26 cellular contexts compared by ENCODE assay signal in the genomic region with DNA sequence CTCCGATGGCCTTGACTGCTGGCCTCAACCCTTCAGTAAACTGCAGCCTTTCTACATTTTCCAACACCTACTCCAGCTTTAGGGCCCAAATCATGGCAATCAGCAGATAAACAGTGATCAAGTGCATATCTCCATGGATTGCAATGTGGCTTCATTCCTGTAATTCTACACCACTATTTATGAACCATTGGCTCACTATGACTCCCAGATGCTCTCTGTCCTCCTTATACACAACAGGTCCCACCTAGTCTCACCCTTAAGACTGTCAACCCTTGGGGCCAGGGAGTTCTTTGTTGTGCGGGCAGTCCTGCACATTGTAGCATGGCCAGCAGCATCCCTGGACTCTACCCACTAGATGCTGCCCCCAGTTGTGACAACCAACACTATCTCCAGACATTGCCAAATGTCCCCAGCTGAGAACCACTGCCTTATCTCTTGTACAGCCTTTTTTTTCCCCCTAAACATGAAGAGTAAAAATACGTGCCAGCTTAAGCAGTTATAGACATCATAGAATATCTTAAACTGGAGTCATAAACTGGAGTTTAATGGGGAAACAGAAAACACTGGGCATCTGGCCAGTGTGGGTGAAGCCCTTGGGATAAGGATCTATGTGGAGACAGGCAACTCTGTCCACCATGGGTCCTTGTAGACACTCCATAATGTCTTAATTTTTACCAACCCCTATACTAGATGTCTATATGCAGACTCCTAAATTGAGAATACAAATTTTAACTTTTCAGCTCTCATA. TPM values are rescaled to one million over a fixed set of nuclear protein-coding genes. Genes with fewer than 3 reads are reported as not detected.
DNase-seq lines count a peak whose midpoint lies in the region; ATAC-seq, FAIRE-seq and TF ChIP-seq lines count a peak whose summit lies in the region.
"Had no signal": no experiment of that assay in that cellular context is flagged by ENCODE, and none has a peak within 500 bp of the region (broad histone marks: within the 10 kb centered on the region; RNA-seq: fewer than 3 reads in every experiment).

No MANE protein-coding gene starts in this region.

- BruUV-seq in HepG2 (replicated peaks; lab: Mats Ljungman, UMichigan), result no TSS peak

- no peaks in the 10 kb centered on the region for H4K20me1 ChIP-seq in HepG2 (ENCODE audit: insufficient read depth, low read length)

- H3K36me3 ChIP-seq in HepG2 (replicated peaks in 1 of 2; ENCODE audit: control insufficient read depth in 1 of 2, insufficient read depth in 2 of 2, low read length in 2 of 2), result peaks cover 38 to 66% of the 10 kb centered on the region in 2 experiments
- H3K36me3 ChIP-seq in right lobe of liver, result peaks cover 0 to 5% (median 1%) of the 10 kb centered on the region in 4 donors
- peaks cover 68% of the 10 kb centered on the region for H3K36me3 ChIP-seq in endodermal cell (ENCODE audit: control insufficient read depth, insufficient read depth, low read length)

- CTCF ChIA-PET in HepG2 (lab: Yijun Ruan, JAX; ENCODE audit: low intra/inter-chr PET ratio, low total read pairs), result no interaction called here

- POLR2A ChIA-PET in HepG2 (lab: Yijun Ruan, JAX), result no interaction called here
- POLR2A ChIA-PET in naive thymus-derived CD8-positive, alpha-beta T cell (lab: Charles Lee), result no interaction called here

- H3K36me3 Mint-ChIP-seq in endodermal cell (ENCODE audit: low read depth) (peaks cover 69% of the 10 kb centered on the region), nephron progenitor cell (ENCODE audit: low read depth) (peaks cover 73% of the 10 kb centered on the region)
- H3K36me3 Mint-ChIP-seq in naive thymus-derived CD8-positive, alpha-beta T cell, result peaks cover 0 to 71% (median 0%) of the 10 kb centered on the region in 3 donors

- TF ChIP-seq EP300 in HepG2 (IDR thresholded peaks at IDR 0.05; ENCODE audit: low read depth in 2 of 2, low read length in 2 of 2) (no peak), HepG2 (CRISPR knock-in tag; IDR thresholded peaks at IDR 0.05; ENCODE audit: borderline replicate concordance) (no peak)

- TF ChIP-seq CTCF in HepG2 (CRISPR knock-in tag; IDR thresholded peaks at IDR 0.05) (no peak), right lobe of liver (IDR thresholded peaks at IDR 0.05) (no peak), endodermal cell (conservative IDR thresholded peaks at IDR 0.05) (no peak), nephron progenitor cell (IDR thresholded peaks at IDR 0.05) (no peak)

- peaks cover 15% of the 10 kb centered on the region for H3K79me2 ChIP-seq in HepG2 (ENCODE audit: insufficient read depth, low read length)

- H3K4me2 ChIP-seq in HepG2 (ENCODE audit: low read depth, low read length), result no peak overlapping the region
- H3K4me2 ChIP-seq: KMS-11 had no signal

- H3K9me3 ChIP-seq in HepG2 (ENCODE audit: low read length), result no peaks in the 10 kb centered on the region
- no peaks in the 10 kb centered on the region for H3K9me3 ChIP-seq in right lobe of liver
- H3K9me3 ChIP-seq in endodermal cell (ENCODE audit: control insufficient read depth, low read length), result no peaks in the 10 kb centered on the region
- H3K9me3 ChIP-seq: ascending aorta, lower lobe of right lung had no signal

- H3K4me3 ChIP-seq in HepG2 (replicated peaks in 1 of 3; ENCODE audit: insufficient read depth in 1 of 3, low read depth in 2 of 3, low read length in 3 of 3), result no peak overlapping the region
- H3K4me3 ChIP-seq in right lobe of liver, result no peak overlapping the region
- no peak overlapping the region for H3K4me3 ChIP-seq in endodermal cell (ENCODE audit: low read length)
- H3K4me3 ChIP-seq: ascending aorta, dorsolateral prefrontal cortex, lower lobe of right lung had no signal

- no peaks in the 10 kb centered on the region for H3K27me3 Mint-ChIP-seq in endodermal cell (ENCODE audit: insufficient read depth)
- H3K27me3 Mint-ChIP-seq in nephron progenitor cell (ENCODE audit: low read depth, poor library complexity), result peaks cover 4% of the 10 kb centered on the region
- no peaks in the 10 kb centered on the region for H3K27me3 Mint-ChIP-seq in naive thymus-derived CD8-positive, alpha-beta T cell

- FAIRE-seq in HepG2 (lab: Jason Lieb, UNC), result no peak
- FAIRE-seq: frontal cortex, H1, kidney had no signal

- 95% methylated on average over 3 of the region's 3 CpGs for WGBS in HepG2 (ENCODE audit: low lambda C conversion rate)
- 94% methylated on average over 2 of the region's 3 CpGs for WGBS in right lobe of liver (ENCODE audit: insufficient coverage, low coverage, low lambda C conversion rate, missing lambda C conversion rate)
- 95 to 100% methylated on average over 2 to 3 of the region's 3 CpGs for WGBS in endodermal cell (ENCODE audit: insufficient coverage in 1 of 2, insufficient read length in 1 of 2), 2 experiments

- in situ Hi-C loops in HepG2 (cut with HindIII; ENCODE audit: extremely low pct_ligation_motif_present, low pct_unique_long_range_greater_than_20kb), result no loop called here

- TF ChIP-seq POLR2A in HepG2 (IDR thresholded peaks at IDR 0.05; ENCODE audit: insufficient read depth in 1 of 2, low read depth in 2 of 2, low read length in 2 of 2), result no peak
- no peak for TF ChIP-seq POLR2A in right lobe of liver (IDR thresholded peaks at IDR 0.05)

- H3K27me3 ChIP-seq in HepG2 (ENCODE audit: control insufficient read depth in 1 of 2, insufficient read depth in 2 of 2, low read length in 2 of 2), result no peaks in the 10 kb centered on the region
- H3K27me3 ChIP-seq in right lobe of liver, result no peaks in the 10 kb centered on the region
- H3K27me3 ChIP-seq in endodermal cell (ENCODE audit: control insufficient read depth, insufficient read depth, low read length, poor library complexity, severe bottlenecking), result no peaks in the 10 kb centered on the region
- H3K27me3 ChIP-seq: ascending aorta, dorsolateral prefrontal cortex had no signal

- H3K27ac ChIP-seq in HepG2 (ENCODE audit: extremely low read length, insufficient read depth, low read length), result no peak overlapping the region
- no peak overlapping the region for H3K27ac ChIP-seq in right lobe of liver
- H3K27ac ChIP-seq in endodermal cell (ENCODE audit: low read depth, low read length), result no peak overlapping the region
- H3K27ac ChIP-seq: ascending aorta, KMS-11 had no signal

- ATAC-seq in HepG2 (no peak), right lobe of liver (no peak), GM21825 (IDR thresholded peaks at IDR 0.05; ENCODE audit: unreplicated experiment) (no peak), HG03135 (IDR thresholded peaks at IDR 0.05; ENCODE audit: unreplicated experiment) (no peak)
- no peak for ATAC-seq in naive thymus-derived CD8-positive, alpha-beta T cell
- ATAC-seq: activated CD4-positive, CD25-positive, alpha-beta regulatory T cell treated with anti-CD3 and anti-CD28 coated beads, Interleukin-2, amount 50 U/mL, for 24 hours; activated CD8-positive, alpha-beta T cell treated with anti-CD3 and anti-CD28 coated beads, Interleukin-2, amount 10 ng/mL, durations not matched to agents 7 days and 5 days; lower lobe of right lung; Right ventricle myocardium inferior had no signal

- no peaks in the 10 kb centered on the region for H3K4me1 Mint-ChIP-seq in endodermal cell
- H3K4me1 Mint-ChIP-seq in nephron progenitor cell, result peaks cover 22% of the 10 kb centered on the region
- H3K4me1 Mint-ChIP-seq in naive thymus-derived CD8-positive, alpha-beta T cell, result peaks cover 10 to 41% (median 20%) of the 10 kb centered on the region in 4 donors

- H2AFZ ChIP-seq in HepG2 (ENCODE audit: low read length), result no peak overlapping the region

- H3K4me1 ChIP-seq in HepG2 (ENCODE audit: insufficient read depth, low read length) (peaks cover 33% of the 10 kb centered on the region), right lobe of liver (peaks cover 0 to 51% (median 13%) of the 10 kb centered on the region in 4 donors), endodermal cell (ENCODE audit: control insufficient read depth, insufficient read depth, low read length) (no peaks in the 10 kb centered on the region)
- H3K4me1 ChIP-seq: ascending aorta had no signal

- peak overlapping the region; percentile 74 for H3K27ac Mint-ChIP-seq in endodermal cell
- peak overlapping the region; percentile 70 for H3K27ac Mint-ChIP-seq in nephron progenitor cell
- peak overlapping the region in 4 of 10 donors; percentile 35 to 52 (median 48) for H3K27ac Mint-ChIP-seq in naive thymus-derived CD8-positive, alpha-beta T cell

- H3K9me3 Mint-ChIP-seq in endodermal cell (no peaks in the 10 kb centered on the region), nephron progenitor cell (no peaks in the 10 kb centered on the region)
- H3K9me3 Mint-ChIP-seq in naive thymus-derived CD8-positive, alpha-beta T cell, result no peaks in the 10 kb centered on the region

- intact Hi-C loops in HepG2 (cut with micrococcal nuclease; ENCODE audit: unreplicated experiment), result no loop called here
- intact Hi-C loops in right lobe of liver (cut with DNase I), result loop anchor here (10.0 kb wide), 2 partner anchors 49 to 129 kb away; partner anchors contain the start of gene CAPN11 (in 1 of the 2)

- no peak for TF ChIP-seq RAD21 in HepG2 (CRISPR knock-in tag; IDR thresholded peaks at IDR 0.05)

- no peak overlapping the region for H3K9ac ChIP-seq in HepG2 (ENCODE audit: insufficient read depth, low read depth, low read length)
- no peak overlapping the region for H3K9ac ChIP-seq in endodermal cell (ENCODE audit: extremely low read depth, low read length, poor library complexity, severe bottlenecking)
- H3K9ac ChIP-seq: KMS-11 had no signal

- H3K4me3 Mint-ChIP-seq in endodermal cell, result no peak overlapping the region
- no peak overlapping the region for H3K4me3 Mint-ChIP-seq in nephron progenitor cell
- H3K4me3 Mint-ChIP-seq in naive thymus-derived CD8-positive, alpha-beta T cell, result no peak overlapping the region
- H3K4me3 Mint-ChIP-seq: activated CD8-positive, alpha-beta T cell treated with anti-CD3 and anti-CD28 coated beads, Interleukin-2, amount 10 ng/mL, durations not matched to agents 7 days and 5 days had no signal

- DNase-seq in HepG2 (ENCODE audit: low spot score) (no peak), right lobe of liver (no peak), endodermal cell (no peak), nephron progenitor cell (no peak), NCI-H69 (lab: John Stamatoyannopoulos, UW) (no peak)
- no peak for DNase-seq in naive thymus-derived CD8-positive, alpha-beta T cell
- DNase-seq: activated CD8-positive, alpha-beta T cell treated with anti-CD3 and anti-CD28 coated beads, Interleukin-2, amount 10 ng/mL, durations not matched to agents 7 days and 5 days; activated naive CD4-positive, alpha-beta T cell treated with Interleukin-2 at 50 U/mL for 16 hours; central memory CD4-positive, alpha-beta T cell; dorsolateral prefrontal cortex; kidney; lower lobe of right lung; NCI-H2029; NCI-H226; NCI-H774; retina had no signal

RNA-seq across cellular contexts. Expression of gene MRPL14, which starts 21.1 kb away (rescaled TPM):
- total RNA-seq in HepG2 (2016; rRNA removed; fragmentation: Illumina TruSeq; extraction: Trizol) (178 and 191 TPM in 2 replicates), right lobe of liver (10 to 100 TPM; 26.5 to 70.0 (median 35.4) TPM), endodermal cell (10 to 100 TPM; 66.5 to 69.6 TPM)
- total RNA-seq in HepG2 (2016; cell fraction: cytosol; rRNA removed; fragmentation: Illumina TruSeq; extraction: Trizol; ENCODE audit: low read depth), result 169 and 189 TPM in 2 replicates
- total RNA-seq in HepG2 (2016; cell fraction: insoluble cytoplasmic fraction; rRNA removed; fragmentation: Illumina TruSeq; extraction: Trizol), result 186 and 208 TPM in 2 replicates
- total RNA-seq in HepG2 (2016; cell fraction: membrane; rRNA removed; fragmentation: Illumina TruSeq; extraction: Trizol), result 148 and 200 TPM in 2 replicates
- total RNA-seq in HepG2 (2016; cell fraction: nucleus; rRNA removed; fragmentation: Illumina TruSeq; extraction: Trizol), result 65.1 and 65.8 TPM in 2 replicates
- 157 and 166 TPM in 2 replicates for polyA plus RNA-seq in HepG2 (2011; rRNA removed)
- polyA plus RNA-seq in HepG2 (2011; cell fraction: cytosol; rRNA removed), result 144 and 170 TPM in 2 replicates
- 42.8 and 46.0 TPM in 2 replicates for polyA plus RNA-seq in HepG2 (2011; cell fraction: nucleus; rRNA removed)
- 135 and 137 TPM in 2 replicates for polyA plus RNA-seq in HepG2 (2012)
- 114 and 150 TPM in 2 replicates for polyA plus RNA-seq in HepG2 (2016; cell fraction: cytosol; fragmentation: Illumina TruSeq; extraction: Trizol; ENCODE audit: low read depth)
- 163 and 186 TPM in 2 replicates for polyA plus RNA-seq in HepG2 (2016; cell fraction: insoluble cytoplasmic fraction; fragmentation: Illumina TruSeq; extraction: Trizol; ENCODE audit: low read depth)
- polyA plus RNA-seq in HepG2 (2016; cell fraction: membrane; fragmentation: Illumina TruSeq; extraction: Trizol; ENCODE audit: low read depth), result 111 and 143 TPM in 2 replicates
- polyA plus RNA-seq in HepG2 (2016; cell fraction: nucleus; fragmentation: Illumina TruSeq; extraction: Trizol; ENCODE audit: insufficient read depth, low read depth), result 92.9 and 98.5 TPM in 2 replicates
- 33.2 and 40.9 TPM in 2 replicates for polyA minus RNA-seq in HepG2 (2011; rRNA and poly(A)+ RNA removed; ENCODE audit: low replicate concordance)
- 22.7 and 28.4 TPM in 2 replicates for polyA minus RNA-seq in HepG2 (2011; cell fraction: cytosol; rRNA and poly(A)+ RNA removed)
- 20.0 and 21.5 TPM in 2 replicates for polyA minus RNA-seq in HepG2 (2011; cell fraction: nucleus; rRNA and poly(A)+ RNA removed)
- polyA plus RNA-seq in endodermal cell (2013, experiment 1 of 2), result 63.6 TPM
- polyA plus RNA-seq in endodermal cell (2013, experiment 2 of 2), result 56.9 TPM
- total RNA-seq in naive thymus-derived CD8-positive, alpha-beta T cell, result 10 to 100 TPM; 17.0 to 20.4 TPM
- 10 to 100 TPM; 76.5 to 89.3 (median 80.3) TPM for polyA plus RNA-seq in naive thymus-derived CD8-positive, alpha-beta T cell

RNA-seq across cellular contexts. Expression of gene TMEM63B, which starts 21.2 kb away (rescaled TPM):
- total RNA-seq in HepG2 (2016; rRNA removed; fragmentation: Illumina TruSeq; extraction: Trizol), result 13.9 and 27.4 TPM in 2 replicates
- 5.1 and 5.8 TPM in 2 replicates for total RNA-seq in HepG2 (2016; cell fraction: cytosol; rRNA removed; fragmentation: Illumina TruSeq; extraction: Trizol; ENCODE audit: low read depth)
- 11.4 and 28.3 TPM in 2 replicates for total RNA-seq in HepG2 (2016; cell fraction: insoluble cytoplasmic fraction; rRNA removed; fragmentation: Illumina TruSeq; extraction: Trizol)
- 14.9 and 15.8 TPM in 2 replicates for total RNA-seq in HepG2 (2016; cell fraction: membrane; rRNA removed; fragmentation: Illumina TruSeq; extraction: Trizol)
- 28.7 and 33.8 TPM in 2 replicates for total RNA-seq in HepG2 (2016; cell fraction: nucleus; rRNA removed; fragmentation: Illumina TruSeq; extraction: Trizol)
- polyA plus RNA-seq in HepG2 (2011; rRNA removed), result 75.8 and 83.8 TPM in 2 replicates
- 81.0 and 82.0 TPM in 2 replicates for polyA plus RNA-seq in HepG2 (2011; cell fraction: cytosol; rRNA removed)
- polyA plus RNA-seq in HepG2 (2011; cell fraction: nucleus; rRNA removed), result 185 and 224 TPM in 2 replicates
- 37.7 and 41.7 TPM in 2 replicates for polyA plus RNA-seq in HepG2 (2012)
- polyA plus RNA-seq in HepG2 (2016; cell fraction: cytosol; fragmentation: Illumina TruSeq; extraction: Trizol; ENCODE audit: low read depth), result 5.0 and 5.6 TPM in 2 replicates
- polyA plus RNA-seq in HepG2 (2016; cell fraction: insoluble cytoplasmic fraction; fragmentation: Illumina TruSeq; extraction: Trizol; ENCODE audit: low read depth), result 13.6 and 16.8 TPM in 2 replicates
- 10.0 and 10.2 TPM in 2 replicates for polyA plus RNA-seq in HepG2 (2016; cell fraction: membrane; fragmentation: Illumina TruSeq; extraction: Trizol; ENCODE audit: low read depth)
- 69.5 and 76.1 TPM in 2 replicates for polyA plus RNA-seq in HepG2 (2016; cell fraction: nucleus; fragmentation: Illumina TruSeq; extraction: Trizol; ENCODE audit: insufficient read depth, low read depth)
- polyA minus RNA-seq in HepG2 (2011; rRNA and poly(A)+ RNA removed; ENCODE audit: low replicate concordance), result 62.2 and 179 TPM in 2 replicates
- 36.8 and 42.0 TPM in 2 replicates for polyA minus RNA-seq in HepG2 (2011; cell fraction: cytosol; rRNA and poly(A)+ RNA removed)
- polyA minus RNA-seq in HepG2 (2011; cell fraction: nucleus; rRNA and poly(A)+ RNA removed), result 36.6 and 36.8 TPM in 2 replicates
- 10 to 100 TPM; 30.6 to 41.0 (median 36.8) TPM for total RNA-seq in right lobe of liver
- total RNA-seq in endodermal cell, result 10 to 100 TPM; 64.6 to 65.2 TPM
- 46.5 TPM for polyA plus RNA-seq in endodermal cell (2013, experiment 1 of 2)
- polyA plus RNA-seq in endodermal cell (2013, experiment 2 of 2), result 41.4 TPM
- total RNA-seq in naive thymus-derived CD8-positive, alpha-beta T cell, result 10 to 100 TPM; 15.5 to 15.9 TPM
- polyA plus RNA-seq in naive thymus-derived CD8-positive, alpha-beta T cell, result 1 to 10 TPM in 1 of 3 donors, under 1 TPM in 2; 0.26 to 2.2 (median 0.96) TPM

RNA-seq across cellular contexts. Expression of gene CAPN11, which starts 52.5 kb away (rescaled TPM):
- total RNA-seq in HepG2 (2016; rRNA removed; fragmentation: Illumina TruSeq; extraction: Trizol) (0.07 TPM in 1 of 2 replicates, not detected in the other), right lobe of liver (under 1 TPM in 2 of 6 experiments, not detected in 4; 0.22 to 0.31 TPM), endodermal cell (1 to 10 TPM in 1 of 2 donors, under 1 TPM in 1; 0.53 to 1.2 TPM)
- not detected in 2 replicates for total RNA-seq in HepG2 (2016; cell fraction: cytosol; rRNA removed; fragmentation: Illumina TruSeq; extraction: Trizol; ENCODE audit: low read depth)
- total RNA-seq in HepG2 (2016; cell fraction: insoluble cytoplasmic fraction; rRNA removed; fragmentation: Illumina TruSeq; extraction: Trizol), result not detected in 2 replicates
- total RNA-seq in HepG2 (2016; cell fraction: membrane; rRNA removed; fragmentation: Illumina TruSeq; extraction: Trizol), result not detected in 2 replicates
- total RNA-seq in HepG2 (2016; cell fraction: nucleus; rRNA removed; fragmentation: Illumina TruSeq; extraction: Trizol), result not detected in 2 replicates
- 0.11 and 0.13 TPM in 2 replicates for polyA plus RNA-seq in HepG2 (2011; rRNA removed)
- polyA plus RNA-seq in HepG2 (2011; cell fraction: cytosol; rRNA removed), result 0.03 and 0.05 TPM in 2 replicates
- polyA plus RNA-seq in HepG2 (2011; cell fraction: nucleus; rRNA removed), result 0.71 and 0.74 TPM in 2 replicates
- polyA plus RNA-seq in HepG2 (2012), result 0.07 and 0.09 TPM in 2 replicates
- polyA plus RNA-seq in HepG2 (2016; cell fraction: cytosol; fragmentation: Illumina TruSeq; extraction: Trizol; ENCODE audit: low read depth), result not detected in 2 replicates
- polyA plus RNA-seq in HepG2 (2016; cell fraction: insoluble cytoplasmic fraction; fragmentation: Illumina TruSeq; extraction: Trizol; ENCODE audit: low read depth), result not detected in 2 replicates
- not detected in 2 replicates for polyA plus RNA-seq in HepG2 (2016; cell fraction: membrane; fragmentation: Illumina TruSeq; extraction: Trizol; ENCODE audit: low read depth)
- polyA plus RNA-seq in HepG2 (2016; cell fraction: nucleus; fragmentation: Illumina TruSeq; extraction: Trizol; ENCODE audit: insufficient read depth, low read depth), result not detected in 2 replicates
- 0.07 TPM in 1 of 2 replicates, not detected in the other for polyA minus RNA-seq in HepG2 (2011; rRNA and poly(A)+ RNA removed; ENCODE audit: low replicate concordance)
- polyA minus RNA-seq in HepG2 (2011; cell fraction: cytosol; rRNA and poly(A)+ RNA removed), result not detected in 2 replicates
- 0.37 TPM in 1 of 2 replicates, not detected in the other for polyA minus RNA-seq in HepG2 (2011; cell fraction: nucleus; rRNA and poly(A)+ RNA removed)
- 0.18 TPM for polyA plus RNA-seq in endodermal cell (2013, experiment 1 of 2)
- 0.17 TPM for polyA plus RNA-seq in endodermal cell (2013, experiment 2 of 2)
- total RNA-seq in naive thymus-derived CD8-positive, alpha-beta T cell, result not detected
- not detected for polyA plus RNA-seq in naive thymus-derived CD8-positive, alpha-beta T cell
- total RNA-seq: A673, frontal cortex, OCI-LY7 had no signal
